Comparison of ENCODE assay signal across 8 cellular contexts in the genomic region with DNA sequence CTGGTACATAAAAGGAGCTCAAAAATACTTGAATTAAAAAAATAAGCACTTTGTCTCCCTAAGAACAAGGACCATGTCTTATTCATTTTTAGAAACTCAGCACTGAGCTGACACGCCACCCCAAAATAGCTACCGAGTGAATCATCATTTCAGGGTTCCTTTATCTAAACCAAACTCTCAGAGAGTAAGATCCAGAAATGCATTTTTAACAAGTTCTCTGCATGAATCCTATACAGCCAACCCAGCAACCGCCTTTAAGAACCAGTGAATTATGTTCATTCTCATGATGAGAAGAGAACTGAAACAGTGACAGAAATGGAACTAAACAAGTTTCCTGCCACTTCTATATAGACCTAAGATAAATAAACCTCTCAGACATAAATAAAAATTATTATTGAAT. TPM values are rescaled to one million over a fixed set of nuclear protein-coding genes. Genes with fewer than 3 reads are reported as not detected.
DNase-seq lines count a peak whose midpoint lies in the region; ATAC-seq, FAIRE-seq and TF ChIP-seq lines count a peak whose summit lies in the region.

No MANE protein-coding gene starts in this region.

- no peaks in the 10 kb centered on the region for H3K4me1 Mint-ChIP-seq in Calu3 (ENCODE audit: low read depth, unreplicated experiment)

- no peak overlapping the region for H3K4me3 ChIP-seq in HAP-1

- H3K27ac Mint-ChIP-seq in Calu3 (ENCODE audit: unreplicated experiment), result no peak overlapping the region

- no peaks in the 10 kb centered on the region for H3K27me3 ChIP-seq in HAP-1 (ENCODE audit: low read depth)

- peaks cover 14% of the 10 kb centered on the region for H3K36me3 ChIP-seq in HAP-1 (replicated peaks)

- no TSS peak for BruUV-seq in Calu3 (replicated peaks; lab: Mats Ljungman, UMichigan)

- ATAC-seq in GM19467 (IDR thresholded peaks at IDR 0.05; ENCODE audit: unreplicated experiment) (peak; percentile 69), HG03432 (IDR thresholded peaks at IDR 0.05; ENCODE audit: unreplicated experiment) (peak; percentile 89), left colon (no peak)

- H3K27me3 Mint-ChIP-seq in Calu3 (ENCODE audit: unreplicated experiment), result no peaks in the 10 kb centered on the region

- no peaks in the 10 kb centered on the region for H3K9me3 ChIP-seq in HAP-1

- no peaks in the 10 kb centered on the region for H3K9me3 Mint-ChIP-seq in Calu3 (ENCODE audit: low read depth, unreplicated experiment)

- CTCF ChIA-PET in Calu3 (lab: Charles Lee), result no interaction called here

- intact Hi-C loops in Calu3 (cut with micrococcal nuclease; ENCODE audit: unreplicated experiment), result no loop called here
- intact Hi-C loops in left colon (cut with DNase I, micrococcal nuclease), result loop anchor here in 1 of 2 donors (10.0 kb wide), 1 partner anchor 127 kb away; no protein-coding TSS in a partner anchor

- H3K4me3 Mint-ChIP-seq in Calu3 (ENCODE audit: low read depth, unreplicated experiment), result no peak overlapping the region

- no peak for TF ChIP-seq POLR2A in GM12892 (IDR thresholded peaks at IDR 0.05; ENCODE audit: low read depth, low read length)

- in situ Hi-C loops in HAP-1 (cut with MboI; ENCODE audit: low sequenced_read_pairs), result no loop called here

- peaks cover 20% of the 10 kb centered on the region for H3K4me1 ChIP-seq in HAP-1

- no peaks in the 10 kb centered on the region for H3K36me3 Mint-ChIP-seq in Calu3 (ENCODE audit: insufficient read depth, unreplicated experiment)

- FAIRE-seq in GM12892 (lab: Jason Lieb, UNC), result peak; percentile 82

- TF ChIP-seq CTCF in Calu3 (IDR thresholded peaks at IDR 0.05; ENCODE audit: unreplicated experiment), result no peak

- DNase-seq in GM12892 (ENCODE audit: insufficient read length) (no peak), fibroblast of peridontal ligament (ENCODE audit: extremely low read depth) (peak; percentile 58), HAP-1 (ENCODE audit: low spot score in 2 of 2) (no peak), Calu3 (no peak), left colon (no peak), NOMO-1 treated with dmso at 0.1 percent for 144 hours (lab: John Stamatoyannopoulos, UW; ENCODE audit: unreplicated experiment) (no peak)

RNA-seq across cellular contexts. Expression of gene C16orf87, which starts 8.7 kb away (rescaled TPM):
- polyA plus RNA-seq in GM12892 (2012; ENCODE audit: missing spikeins), result 28.3 TPM
- total RNA-seq in Calu3 (2022) (11.6 and 11.7 TPM in 2 replicates), left colon (1 to 10 TPM; 6.1 to 7.6 TPM)
